ENCODE assay signal across 2 cellular contexts in the genomic region with DNA sequence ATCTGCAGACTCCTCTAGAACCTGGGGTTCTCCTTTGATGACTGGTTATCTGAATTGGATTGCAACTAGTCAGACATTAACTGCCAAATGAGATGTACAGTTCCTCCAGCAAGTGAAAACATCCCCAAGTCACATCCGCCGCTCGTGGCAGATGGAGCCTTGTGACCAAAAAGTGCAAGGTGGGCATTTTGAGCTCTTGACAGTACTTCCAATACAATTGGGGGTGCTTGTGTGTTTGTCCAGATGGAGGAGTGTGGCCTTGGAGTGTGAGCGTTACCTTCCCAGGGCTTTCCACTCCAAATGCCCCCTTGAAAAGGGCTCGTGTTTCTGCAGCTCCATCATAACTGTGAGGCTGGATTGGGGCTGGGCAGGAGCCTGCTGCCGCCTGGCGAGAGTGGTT.
TF ChIP-seq lines count a peak whose summit lies in the region.

No MANE protein-coding gene starts in this region.

TF ChIP-seq in A549, 52 proteins besides CTCF, POLR2A, EP300 and RAD21:
- TF ChIP-seq, protein P1, sequence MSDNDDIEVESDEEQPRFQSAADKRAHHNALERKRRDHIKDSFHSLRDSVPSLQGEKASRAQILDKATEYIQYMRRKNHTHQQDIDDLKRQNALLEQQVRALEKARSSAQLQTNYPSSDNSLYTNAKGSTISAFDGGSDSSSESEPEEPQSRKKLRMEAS (IDR thresholded peaks at IDR 0.05), result no peak
- TF ChIP-seq MAFK (IDR thresholded peaks at IDR 0.05; ENCODE audit: partially characterized antibody), result peak; percentile 82

TF ChIP-seq in endothelial cell of umbilical vein, 7 proteins besides CTCF, POLR2A, EP300 and RAD21:
- TF ChIP-seq GATA2 (IDR thresholded peaks at IDR 0.05; ENCODE audit: insufficient read depth, insufficient read length, low read depth, low read length), result no peak
- no peak for TF ChIP-seq POLR2AphosphoS5 (IDR thresholded peaks at IDR 0.05; ENCODE audit: insufficient read depth, low read depth, low read length)
- TF ChIP-seq FOS (IDR thresholded peaks at IDR 0.05; ENCODE audit: borderline replicate concordance, insufficient read depth, low read length), result no peak
- TF ChIP-seq EZH2 (IDR thresholded peaks at IDR 0.05; ENCODE audit: borderline replicate concordance, low read depth, low read length, severe bottlenecking), result no peak
- TF ChIP-seq, protein P1 (IDR thresholded peaks at IDR 0.05; ENCODE audit: insufficient read depth, insufficient read length), result no peak
- no peak for TF ChIP-seq MYC (IDR thresholded peaks at IDR 0.05; ENCODE audit: low read depth, low read length)
- TF ChIP-seq JUN (IDR thresholded peaks at IDR 0.05; ENCODE audit: borderline replicate concordance, insufficient read depth, insufficient read length, low read depth), result no peak
